In genomic region chr21:44845418-44846200, GRCh38 we compare ENCODE assay signal across 9 cellular contexts. TPM values are rescaled to one million over a fixed set of nuclear protein-coding genes. Genes with fewer than 3 reads are reported as not detected.
DNase-seq lines count a peak whose midpoint lies in the region; ATAC-seq and TF ChIP-seq lines count a peak whose summit lies in the region.
"Had no signal": no experiment of that assay in that cellular context is flagged by ENCODE, and none has a peak within 500 bp of the region (broad histone marks: within the 10 kb centered on the region; RNA-seq: fewer than 3 reads in every experiment).

No MANE protein-coding gene starts in this region.

- peak overlapping the region; percentile 32 to 76 (median 62); a peak in 21 of 22 replicates for H3K9ac ChIP-seq in BLaER1 treated with 17β-estradiol and CSF1 and Interleukin-3, amounts not matched to agents 10 nM and 100 nM

- no peaks in the 10 kb centered on the region for H3K27me3 ChIP-seq in BLaER1 treated with 17β-estradiol and CSF1 and Interleukin-3, amounts not matched to agents 10 nM and 100 nM
- peaks cover 0 to 42% (median 3%) of the 10 kb centered on the region in 4 donors for H3K27me3 ChIP-seq in esophagus muscularis mucosa
- no peaks in the 10 kb centered on the region for H3K27me3 ChIP-seq in suprapubic skin
- H3K27me3 ChIP-seq: SJCRH30 had no signal

- WGBS in esophagus muscularis mucosa, result 15% methylated on average over 9 of the region's 34 CpGs
- WGBS in suprapubic skin, result 7% methylated on average over 17 of the region's 34 CpGs

- peaks cover 52 to 62% (median 57%) of the 10 kb centered on the region in 10 experiments for H3K4me1 ChIP-seq in BLaER1 treated with 17β-estradiol and CSF1 and Interleukin-3, amounts not matched to agents 10 nM and 100 nM
- peaks cover 21 to 28% (median 23%) of the 10 kb centered on the region in 4 donors for H3K4me1 ChIP-seq in esophagus muscularis mucosa
- H3K4me1 ChIP-seq in suprapubic skin, result peaks cover 22% of the 10 kb centered on the region
- H3K4me1 ChIP-seq: SJCRH30 had no signal

- TF ChIP-seq CTCF in esophagus muscularis mucosa (IDR thresholded peaks at IDR 0.05), result peak; percentile 38 to 42 (median 39)
- peak in 1 of 2 donors; percentile 17 for TF ChIP-seq CTCF in suprapubic skin (IDR thresholded peaks at IDR 0.05)

- peaks cover 8 to 42% (median 26%) of the 10 kb centered on the region in 11 experiments; a peak in 19 of 22 replicates for H4K20me1 ChIP-seq in BLaER1 treated with 17β-estradiol and CSF1 and Interleukin-3, amounts not matched to agents 10 nM and 100 nM

- TF ChIP-seq EP300 in esophagus muscularis mucosa (IDR thresholded peaks at IDR 0.05), result no peak
- TF ChIP-seq EP300 in suprapubic skin (IDR thresholded peaks at IDR 0.05), result no peak

- peak overlapping the region in 10 of 11 experiments; percentile 23 to 75 (median 66); a peak in 18 of 22 replicates for H3K27ac ChIP-seq in BLaER1 treated with 17β-estradiol and CSF1 and Interleukin-3, amounts not matched to agents 10 nM and 100 nM
- H3K27ac ChIP-seq in esophagus muscularis mucosa (replicated peaks in 1 of 4), result peak overlapping the region in 2 of 4 donors; percentile 5 to 44
- H3K27ac ChIP-seq in suprapubic skin, result peak overlapping the region; percentile 60
- H3K27ac ChIP-seq: SJCRH30 had no signal

- no peaks in the 10 kb centered on the region for H3K9me3 ChIP-seq in BLaER1 treated with 17β-estradiol and CSF1 and Interleukin-3, amounts not matched to agents 10 nM and 100 nM (replicated peaks in 1 of 11)
- no peaks in the 10 kb centered on the region for H3K9me3 ChIP-seq in esophagus muscularis mucosa
- no peaks in the 10 kb centered on the region for H3K9me3 ChIP-seq in suprapubic skin
- H3K9me3 ChIP-seq: SJCRH30 had no signal

- H3K4me2 ChIP-seq in BLaER1 treated with 17β-estradiol and CSF1 and Interleukin-3, amounts not matched to agents 10 nM and 100 nM, result peak overlapping the region; percentile 79 to 96 (median 94)

- H3K36me3 ChIP-seq in BLaER1 treated with 17β-estradiol and CSF1 and Interleukin-3, amounts not matched to agents 10 nM and 100 nM, result peaks cover 20 to 34% (median 28%) of the 10 kb centered on the region in 11 experiments
- H3K36me3 ChIP-seq in esophagus muscularis mucosa (peaks cover 21 to 29% (median 25%) of the 10 kb centered on the region in 4 donors), suprapubic skin (peaks cover 23% of the 10 kb centered on the region)

- DNase-seq in NCI-H524 treated with DMSO at 0.1 percent for 48 hours (lab: John Stamatoyannopoulos, UW), result peak; percentile 23
- DNase-seq in activated CD8-positive, alpha-beta memory T cell treated with anti-CD3 and anti-CD28 coated beads for 48 hours (ENCODE audit: low read depth in 2 of 3, low spot score in 2 of 3), result peak; percentile 24 to 52 (median 41)
- DNase-seq in esophagus muscularis mucosa (ENCODE audit: extremely low spot score), result peak; percentile 92
- DNase-seq in myocyte (ENCODE audit: low read depth), result peak; percentile 71
- DNase-seq in suprapubic skin (ENCODE audit: low spot score in 2 of 2), result peak in 1 of 2 donors; percentile 86

- TF ChIP-seq POLR2A in esophagus muscularis mucosa (IDR thresholded peaks at IDR 0.05; ENCODE audit: low read depth) (no peak), suprapubic skin (IDR thresholded peaks at IDR 0.05) (no peak)

- ATAC-seq in GM19397 (IDR thresholded peaks at IDR 0.05; ENCODE audit: unreplicated experiment) (peak; percentile 54), HG03139 (IDR thresholded peaks at IDR 0.05; ENCODE audit: unreplicated experiment) (no peak)

- intact Hi-C loops in esophagus muscularis mucosa (cut with DNase I), result no loop called here

- peak overlapping the region; percentile 35 to 67 (median 48); a peak in 19 of 20 replicates for H3K4me3 ChIP-seq in BLaER1 treated with 17β-estradiol and CSF1 and Interleukin-3, amounts not matched to agents 10 nM and 100 nM
- peak overlapping the region; percentile 42 to 54 (median 46) for H3K4me3 ChIP-seq in esophagus muscularis mucosa
- peak overlapping the region; percentile 46 for H3K4me3 ChIP-seq in suprapubic skin
- H3K4me3 ChIP-seq: SJCRH30 had no signal

RNA-seq across cellular contexts. Expression of gene SUMO3, which starts 27.7 kb away (rescaled TPM):
- 10 to 100 TPM; 46.1 to 52.2 (median 48.6) TPM for total RNA-seq in esophagus muscularis mucosa
- 78.6 and 79.5 TPM in 2 replicates for total RNA-seq in myocyte
- polyA plus RNA-seq in myocyte (2012), result 123 TPM
- total RNA-seq in suprapubic skin, result 10 to 100 TPM; 30.5 to 38.3 (median 35.9) TPM

RNA-seq across cellular contexts. Expression of gene PTTG1IP, which starts 27.9 kb away (rescaled TPM):
- total RNA-seq in esophagus muscularis mucosa (100 to 1,000 TPM; 222 to 382 (median 302) TPM), myocyte (207 and 246 TPM in 2 replicates), suprapubic skin (100 to 1,000 TPM; 114 to 172 (median 143) TPM)
- polyA plus RNA-seq in myocyte (2012), result 370 TPM

RNA-seq across cellular contexts. Expression of gene UBE2G2, which starts 44.0 kb away (rescaled TPM):
- total RNA-seq in esophagus muscularis mucosa (100 to 1,000 TPM in 1 of 4 donors, 10 to 100 TPM in 3; 74.4 to 174 (median 81.7) TPM), myocyte (98.0 and 99.8 TPM in 2 replicates), suprapubic skin (100 to 1,000 TPM in 2 of 4 donors, 10 to 100 TPM in 2; 62.5 to 126 (median 91.6) TPM)
- 113 TPM for polyA plus RNA-seq in myocyte (2012)
